ENCODE assay signal across 8 cellular contexts in genomic region chr18:24397694-24398365, GRCh38. TPM values are rescaled to one million over a fixed set of nuclear protein-coding genes. Genes with fewer than 3 reads are reported as not detected.
DNase-seq lines count a peak whose midpoint lies in the region; ATAC-seq and TF ChIP-seq lines count a peak whose summit lies in the region.

TSS of gene OSBPL1A (minus strand) at chr18:24397824. CDS start at chr18:24377533, 20,291 bp downstream.

- TF ChIP-seq CTCF in GM13976 (IDR thresholded peaks at IDR 0.05; ENCODE audit: borderline replicate concordance, control extremely low read depth, extremely low read depth, insufficient read depth, missing control alignments) = no peak
- no peak for TF ChIP-seq CTCF in mucosa of descending colon (IDR thresholded peaks at IDR 0.05)

- DNase-seq in GM13976 (ENCODE audit: low spot score) (peak; percentile 58), KG1 (lab: John Stamatoyannopoulos, UW) (peak; percentile 85), erythroblast (lab: John Stamatoyannopoulos, UW) (peak; percentile 96), mucosa of descending colon (peak; percentile 96 to 98 (median 97))
- peak; percentile 82 to 84 for DNase-seq in activated T-cell treated with anti-CD3 and anti-CD28 coated beads, Interleukin-2, amount 50 U/mL, for 48 hours
- peak; percentile 64 to 73 for DNase-seq in stimulated activated CD8-positive, alpha-beta memory T cell treated with anti-CD3 and anti-CD28 coated beads, Interleukin-2, amount 100 ng/mL, for 1 hour (ENCODE audit: low read depth in 2 of 2)

- peak within 1 kb of the TSS; percentile 43 for H3K4me3 ChIP-seq in mucosa of descending colon

- in situ Hi-C loops in GM13976 (cut with MboI; ENCODE audit: low sequenced_read_pairs, unreplicated experiment) = no loop called here

- H3K36me3 ChIP-seq in mucosa of descending colon (ENCODE audit: low read depth) = no peaks in the 10 kb centered on the region

- intact Hi-C loops in mucosa of descending colon (cut with DNase I, micrococcal nuclease) = no loop called here

- peaks cover 5% of the 10 kb centered on the region for H3K4me1 ChIP-seq in mucosa of descending colon (ENCODE audit: low read depth)

- TF ChIP-seq POLR2A in erythroblast (IDR thresholded peaks at IDR 0.05; ENCODE audit: low read length) = no peak

- ATAC-seq in mucosa of descending colon (peak; percentile 98), HG02763 (IDR thresholded peaks at IDR 0.05; ENCODE audit: unreplicated experiment) (no peak)

- no peaks in the 10 kb centered on the region for H3K9me3 ChIP-seq in mucosa of descending colon

TF ChIP-seq in PFSK-1, 5 proteins besides CTCF, POLR2A, EP300 and RAD21:
- TF ChIP-seq REST (IDR thresholded peaks at IDR 0.05; ENCODE audit: insufficient read depth in 1 of 2, low read depth in 2 of 2, low read length in 2 of 2) (no peak), POLR2AphosphoS5 (IDR thresholded peaks at IDR 0.05; ENCODE audit: low read depth, low read length) (peak; percentile 75), SIN3A (IDR thresholded peaks at IDR 0.05; ENCODE audit: borderline replicate concordance, insufficient read depth, low read length) (0 out of 2 replicates have a peak, but pooled peaks have one; percentile 12), TAF1 (IDR thresholded peaks at IDR 0.05; ENCODE audit: borderline replicate concordance, insufficient read depth, low read length) (0 out of 2 replicates have a peak, but pooled peaks have one; percentile 9), FOXP2 (optimal IDR thresholded peaks at IDR 0.05; ENCODE audit: borderline replicate concordance, extremely low read depth, extremely low read length, insufficient read depth) (peak; percentile 81)

RNA-seq across cellular contexts. Expression of gene OSBPL1A, which starts in this region (rescaled TPM):
- polyA plus RNA-seq in PFSK-1 (2012; ENCODE audit: insufficient read length, low read depth) = 14.2 TPM
- 10 to 100 TPM; 32.5 to 77.5 (median 69.8) TPM for total RNA-seq in mucosa of descending colon
